In genomic region chr6:150336299-150336698, GRCh38 we compare ENCODE assay signal across 9 cellular contexts. TPM values are rescaled to one million over a fixed set of nuclear protein-coding genes. Genes with fewer than 3 reads are reported as not detected.
DNase-seq lines count a peak whose midpoint lies in the region; ATAC-seq lines count a peak whose summit lies in the region.
"Had no signal": no experiment of that assay in that cellular context is flagged by ENCODE, and none has a peak within 500 bp of the region (broad histone marks: within the 10 kb centered on the region; RNA-seq: fewer than 3 reads in every experiment).

No MANE protein-coding gene starts in this region.

- H3K36me3 ChIP-seq in aorta (ENCODE audit: control insufficient read depth in 1 of 2, insufficient read depth in 2 of 2, low read length in 1 of 2): no peaks in the 10 kb centered on the region

- H3K27ac ChIP-seq in epithelial cell of prostate: peak overlapping the region; percentile 45
- no peak overlapping the region for H3K27ac ChIP-seq in aorta (ENCODE audit: low read depth in 1 of 2, low read length in 2 of 2)
- H3K27ac ChIP-seq: parathyroid adenoma had no signal

- ATAC-seq in GM18502 (IDR thresholded peaks at IDR 0.05; ENCODE audit: poor library complexity, unreplicated experiment) (peak; percentile 56), aorta (ENCODE audit: low FRiP score) (no peak)

- intact Hi-C loops in aorta (cut with DNase I): no loop called here

- H3K4me1 ChIP-seq in aorta (ENCODE audit: control insufficient read depth in 1 of 2, insufficient read depth in 2 of 2, low read length in 2 of 2): no peaks in the 10 kb centered on the region
- H3K4me1 ChIP-seq: parathyroid adenoma had no signal

- H3K9me3 ChIP-seq in aorta (ENCODE audit: control insufficient read depth, low read length): no peaks in the 10 kb centered on the region

- peak; percentile 31 for DNase-seq in AG08395 (ENCODE audit: low spot score)
- DNase-seq in NCI-H146 (lab: John Stamatoyannopoulos, UW): peak; percentile 87
- DNase-seq in epithelial cell of prostate (ENCODE audit: low read depth, low spot score): peak; percentile 79
- DNase-seq in central memory CD4-positive, alpha-beta T cell: no peak
- no peak for DNase-seq in NCI-H226
- DNase-seq in GDM1 (lab: John Stamatoyannopoulos, UW): no peak
- no peak for DNase-seq in aorta

- WGBS in aorta, 2 donors: 42 to 47% methylated on average over 4 of the region's 4 CpGs

- no peaks in the 10 kb centered on the region for H3K27me3 ChIP-seq in aorta (ENCODE audit: control insufficient read depth in 1 of 2, insufficient read depth in 2 of 2, low read length in 1 of 2)

- no peak overlapping the region for H3K4me3 ChIP-seq in aorta (ENCODE audit: low read length in 2 of 2)

RNA-seq across cellular contexts. Expression of gene IYD, which starts 32.5 kb away (rescaled TPM):
- not detected for total RNA-seq in aorta
- polyA plus RNA-seq in aorta: 1 to 10 TPM in 1 of 2 donors, not detected in 1; 1.6 TPM

Comparison
In these comparisons a context has a peak if more than half of its experiments do, and no peak if none do; other contexts are left out.
1. DNase-seq: peak in AG08395 (single experiment), NCI-H146 (single experiment) and epithelial cell of prostate (single experiment); none in central memory CD4-positive, alpha-beta T cell (single experiment), NCI-H226 (single experiment), GDM1 (single experiment) and aorta (0 of 2).